Comparison of ENCODE assay signal across 8 cellular contexts in the genomic region with DNA sequence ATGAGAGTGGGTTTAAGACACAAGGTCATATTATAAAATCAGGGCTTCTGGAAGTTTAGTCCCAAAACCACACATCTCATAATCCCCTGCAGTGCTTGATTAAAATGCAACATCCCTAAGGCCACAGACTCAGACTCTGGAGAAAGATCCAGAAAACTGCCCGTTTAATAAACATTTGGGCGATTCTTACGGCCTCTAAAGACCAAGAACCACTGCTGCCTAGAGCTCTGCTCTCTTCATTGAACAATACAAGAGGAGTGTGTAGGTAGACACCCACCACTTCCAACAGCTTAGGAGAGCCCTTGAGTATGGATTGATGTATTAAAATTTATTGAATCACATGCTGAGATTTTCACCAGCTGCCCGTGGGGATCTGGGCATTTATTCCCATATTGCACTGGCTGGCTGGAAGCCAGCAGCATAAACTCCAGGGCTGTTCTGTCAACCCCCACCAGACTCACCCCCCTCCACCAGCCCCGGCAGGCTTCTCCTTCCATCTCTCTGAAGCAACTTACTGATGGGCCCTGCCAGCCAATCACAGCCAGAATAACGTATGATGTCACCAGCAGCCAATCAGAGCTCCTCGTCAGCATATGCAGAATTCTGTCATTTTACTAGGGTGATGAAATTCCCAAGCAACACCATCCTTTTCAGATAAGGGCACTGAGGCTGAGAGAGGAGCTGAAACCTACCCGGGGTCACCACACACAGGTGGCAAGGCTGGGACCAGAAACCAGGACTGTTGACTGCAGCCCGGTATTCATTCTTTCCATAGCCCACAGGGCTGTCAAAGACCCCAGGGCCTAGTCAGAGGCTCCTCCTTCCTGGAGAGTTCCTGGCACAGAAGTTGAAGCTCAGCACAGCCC. TPM values are rescaled to one million over a fixed set of nuclear protein-coding genes. Genes with fewer than 3 reads are reported as not detected.
DNase-seq lines count a peak whose midpoint lies in the region; ATAC-seq, FAIRE-seq and TF ChIP-seq lines count a peak whose summit lies in the region.

No MANE protein-coding gene starts in this region.

- H3K9me3 ChIP-seq in pancreas: no peaks in the 10 kb centered on the region

- intact Hi-C loops in activated CD4-positive, alpha-beta T cell treated with anti-CD3 and anti-CD28 coated beads for 36 hours (cut with DNase I, micrococcal nuclease): loop anchor here (2.0 to 5.0 kb wide), 3 partner anchors 19 to 197 kb away; partner anchors contain the start of gene MYRF (in 1 of the 2)
- intact Hi-C loops in pancreas (cut with DNase I): loop anchor here (10.0 kb wide), 2 partner anchors 105 to 145 kb away; no protein-coding TSS in a partner anchor

- H3K27ac Mint-ChIP-seq in activated CD4-positive, alpha-beta T cell treated with anti-CD3 and anti-CD28 coated beads for 36 hours: peak overlapping the region; percentile 72
- H3K27ac Mint-ChIP-seq in activated CD4-positive, alpha-beta T cell treated with anti-CD3 and anti-CD28 coated beads, Interleukin-2, amount 10 ng/mL, durations not matched to agents 7 days and 5 days: no peak overlapping the region

- peaks cover 5% of the 10 kb centered on the region for H3K4me1 Mint-ChIP-seq in activated CD4-positive, alpha-beta T cell treated with anti-CD3 and anti-CD28 coated beads for 36 hours
- H3K4me1 Mint-ChIP-seq in activated CD4-positive, alpha-beta T cell treated with anti-CD3 and anti-CD28 coated beads, Interleukin-2, amount 10 ng/mL, durations not matched to agents 7 days and 5 days: no peaks in the 10 kb centered on the region

- H3K36me3 ChIP-seq in pancreas: no peaks in the 10 kb centered on the region

- peak; percentile 68 for DNase-seq in activated CD4-positive, alpha-beta T cell treated with anti-CD3 and anti-CD28 coated beads for 36 hours
- DNase-seq in activated CD4-positive, alpha-beta T cell treated with anti-CD3 and anti-CD28 coated beads, Interleukin-2, amount 10 ng/mL, durations not matched to agents 7 days and 5 days: no peak
- DNase-seq in NCI-H146 (lab: John Stamatoyannopoulos, UW) (peak; percentile 74), UCSD-AML1 (lab: John Stamatoyannopoulos, UW; ENCODE audit: unreplicated experiment) (peak; percentile 60), germinal center (ENCODE audit: low spot score) (peak; percentile 64), pancreas (peak in 5 of 6 donors; percentile 66 to 93 (median 82))
- DNase-seq in stimulated activated CD8-positive, alpha-beta memory T cell treated with anti-CD3 and anti-CD28 coated beads, Interleukin-4, amount 100 ng/mL, for 48 hours: no peak

- CTCF ChIA-PET in activated CD4-positive, alpha-beta T cell treated with anti-CD3 and anti-CD28 coated beads for 36 hours (lab: Charles Lee): interaction anchor here (0.6 to 5.9 kb wide), 11 partner anchors 14 to 159 kb away, joined by 3 to 67 read pairs (median 3); no protein-coding TSS in a partner anchor
- CTCF ChIA-PET in activated CD4-positive, alpha-beta T cell treated with anti-CD3 and anti-CD28 coated beads, Interleukin-2, amount 10 ng/mL, durations not matched to agents 7 days and 5 days (lab: Charles Lee): interaction anchor here (0.9 to 1.6 kb wide), 4 partner anchors 11 to 153 kb away, joined by 3 to 9 read pairs (median 4); no protein-coding TSS in a partner anchor

- POLR2A ChIA-PET in activated CD4-positive, alpha-beta T cell treated with anti-CD3 and anti-CD28 coated beads for 36 hours (lab: Charles Lee): interaction anchor here (1.2 kb wide), 1 partner anchor 14 kb away, joined by 5 read pairs; no protein-coding TSS in a partner anchor
- POLR2A ChIA-PET in activated CD4-positive, alpha-beta T cell treated with anti-CD3 and anti-CD28 coated beads, Interleukin-2, amount 10 ng/mL, durations not matched to agents 7 days and 5 days (lab: Charles Lee): interaction anchor here (0.6 kb wide), 1 partner anchor 152 kb away, joined by 3 read pairs; no protein-coding TSS in a partner anchor

- TF ChIP-seq CTCF in pancreas (IDR thresholded peaks at IDR 0.05): no peak

- H3K27me3 Mint-ChIP-seq in activated CD4-positive, alpha-beta T cell treated with anti-CD3 and anti-CD28 coated beads for 36 hours: peaks cover 7% of the 10 kb centered on the region
- peaks cover 5% of the 10 kb centered on the region for H3K27me3 Mint-ChIP-seq in activated CD4-positive, alpha-beta T cell treated with anti-CD3 and anti-CD28 coated beads, Interleukin-2, amount 10 ng/mL, durations not matched to agents 7 days and 5 days

- H3K9me3 Mint-ChIP-seq in activated CD4-positive, alpha-beta T cell treated with anti-CD3 and anti-CD28 coated beads for 36 hours (ENCODE audit: low read depth): no peaks in the 10 kb centered on the region
- H3K9me3 Mint-ChIP-seq in activated CD4-positive, alpha-beta T cell treated with anti-CD3 and anti-CD28 coated beads, Interleukin-2, amount 10 ng/mL, durations not matched to agents 7 days and 5 days: no peaks in the 10 kb centered on the region

- H3K4me1 ChIP-seq in pancreas: peaks cover 11 to 18% (median 17%) of the 10 kb centered on the region in 3 donors

- peak; percentile 82 for ATAC-seq in activated CD4-positive, alpha-beta T cell treated with anti-CD3 and anti-CD28 coated beads for 36 hours
- ATAC-seq in pancreas (peak; percentile 76 to 88 (median 84)), GM21360 (IDR thresholded peaks at IDR 0.05; ENCODE audit: unreplicated experiment) (no peak)

- no peak overlapping the region for H3K4me3 ChIP-seq in pancreas

- FAIRE-seq in pancreas (lab: Jason Lieb, UNC): no peak

- no peaks in the 10 kb centered on the region for H3K36me3 Mint-ChIP-seq in activated CD4-positive, alpha-beta T cell treated with anti-CD3 and anti-CD28 coated beads for 36 hours (ENCODE audit: low read depth)
- H3K36me3 Mint-ChIP-seq in activated CD4-positive, alpha-beta T cell treated with anti-CD3 and anti-CD28 coated beads, Interleukin-2, amount 10 ng/mL, durations not matched to agents 7 days and 5 days (ENCODE audit: low read depth): no peaks in the 10 kb centered on the region

- peak overlapping the region in 2 of 4 donors; percentile 37 to 47 for H3K27ac ChIP-seq in pancreas

- no peaks in the 10 kb centered on the region for H3K27me3 ChIP-seq in pancreas

- H3K4me3 Mint-ChIP-seq in activated CD4-positive, alpha-beta T cell treated with anti-CD3 and anti-CD28 coated beads for 36 hours: no peak overlapping the region
- no peak overlapping the region for H3K4me3 Mint-ChIP-seq in activated CD4-positive, alpha-beta T cell treated with anti-CD3 and anti-CD28 coated beads, Interleukin-2, amount 10 ng/mL, durations not matched to agents 7 days and 5 days

- 27 to 33% methylated on average over 9 of the region's 9 CpGs for WGBS in pancreas, 2 donors

RNA-seq across cellular contexts. Expression of gene BEST1, which starts 0.7 kb away (rescaled TPM):
- total RNA-seq in activated CD4-positive, alpha-beta T cell treated with anti-CD3 and anti-CD28 coated beads for 36 hours: under 1 TPM; 0.37 to 0.65 TPM
- not detected for total RNA-seq in activated CD4-positive, alpha-beta T cell treated with anti-CD3 and anti-CD28 coated beads, Interleukin-2, amount 10 ng/mL, durations not matched to agents 7 days and 5 days
- 1 to 10 TPM in 3 of 6 donors, under 1 TPM in 3; 0.43 to 2.4 (median 0.98) TPM for total RNA-seq in pancreas
- 1 to 10 TPM; 1.2 to 1.7 TPM for polyA plus RNA-seq in pancreas

RNA-seq across cellular contexts. Expression of gene FTH1, which starts 18.0 kb away (rescaled TPM):
- 100 to 1,000 TPM; 777 to 914 TPM for total RNA-seq in activated CD4-positive, alpha-beta T cell treated with anti-CD3 and anti-CD28 coated beads for 36 hours
- total RNA-seq in activated CD4-positive, alpha-beta T cell treated with anti-CD3 and anti-CD28 coated beads, Interleukin-2, amount 10 ng/mL, durations not matched to agents 7 days and 5 days: 100 to 1,000 TPM; 751 to 840 TPM
- total RNA-seq in pancreas: 1,000 to 10,000 TPM; 1,217 to 1,772 (median 1,396) TPM
- 1,000 to 10,000 TPM; 1,114 to 1,632 TPM for polyA plus RNA-seq in pancreas

RNA-seq across cellular contexts. Expression of gene RAB3IL1, which starts 32.0 kb away (rescaled TPM):
- under 1 TPM in 1 of 2 experiments, not detected in 1; 0.09 TPM for total RNA-seq in activated CD4-positive, alpha-beta T cell treated with anti-CD3 and anti-CD28 coated beads for 36 hours
- total RNA-seq in activated CD4-positive, alpha-beta T cell treated with anti-CD3 and anti-CD28 coated beads, Interleukin-2, amount 10 ng/mL, durations not matched to agents 7 days and 5 days: not detected
- 1 to 10 TPM; 1.9 to 5.6 (median 2.6) TPM for total RNA-seq in pancreas
- 1 to 10 TPM; 3.4 to 4.2 TPM for polyA plus RNA-seq in pancreas

RNA-seq across cellular contexts. Expression of gene FADS3, which starts 58.1 kb away (rescaled TPM):
- 10 to 100 TPM in 1 of 2 experiments, 1 to 10 TPM in 1; 7.2 to 10.1 TPM for total RNA-seq in activated CD4-positive, alpha-beta T cell treated with anti-CD3 and anti-CD28 coated beads for 36 hours
- 1 to 10 TPM; 2.9 to 3.7 TPM for total RNA-seq in activated CD4-positive, alpha-beta T cell treated with anti-CD3 and anti-CD28 coated beads, Interleukin-2, amount 10 ng/mL, durations not matched to agents 7 days and 5 days
- total RNA-seq in pancreas: 10 to 100 TPM; 11.2 to 26.6 (median 16.7) TPM
- 10 to 100 TPM; 35.2 to 42.7 TPM for polyA plus RNA-seq in pancreas

Comparison
In these comparisons a context has a peak if more than half of its experiments do, and no peak if none do; other contexts are left out.
1. DNase-seq: peak in activated CD4-positive, alpha-beta T cell treated with anti-CD3 and anti-CD28 coated beads for 36 hours (single experiment), NCI-H146 (single experiment), UCSD-AML1 (single experiment), germinal center (single experiment) and pancreas (5 of 6); none in activated CD4-positive, alpha-beta T cell treated with anti-CD3 and anti-CD28 coated beads, Interleukin-2, amount 10 ng/mL, durations not matched to agents 7 days and 5 days (single experiment) and stimulated activated CD8-positive, alpha-beta memory T cell treated with anti-CD3 and anti-CD28 coated beads, Interleukin-4, amount 100 ng/mL, for 48 hours (single experiment).